29 cellular contexts compared by ENCODE assay signal in genomic region chr5:113177225-113177624, GRCh38.
"Had no signal": no experiment of that assay in that cellular context is flagged by ENCODE, and none has a peak within 500 bp of the region (broad histone marks: within the 10 kb centered on the region; RNA-seq: fewer than 3 reads in every experiment).

No MANE protein-coding gene starts in this region.

- H3K27ac ChIP-seq: ascending aorta, breast epithelium, epithelial cell of prostate, esophagus squamous epithelium, gastroesophageal sphincter had no signal

- ATAC-seq: activated naive CD4-positive, alpha-beta T cell treated with anti-CD3 and anti-CD28 coated beads, Interleukin-2, amount 50 U/mL, for 72 hours; activated T-cell treated with anti-CD3 and anti-CD28 coated beads, Interleukin-2, amount 50 U/mL, for 72 hours; effector memory CD8-positive, alpha-beta T cell; gastroesophageal sphincter; heart right ventricle; WTC11 had no signal

- H3K27me3 ChIP-seq: ascending aorta, breast epithelium, esophagus squamous epithelium, gastroesophageal sphincter, heart right ventricle had no signal

- H3K9me3 ChIP-seq: ascending aorta, breast epithelium, esophagus squamous epithelium, gastroesophageal sphincter, heart right ventricle had no signal

- H3K4me1 ChIP-seq: ascending aorta had no signal

- FAIRE-seq: endometrium, endothelial cell of umbilical vein had no signal

- DNase-seq: activated CD4-positive, alpha-beta memory T cell treated with anti-CD3 and anti-CD28 coated beads, Interleukin-2, amount 10 ng/mL, durations not matched to agents 7 days and 5 days; activated CD4-positive, alpha-beta T cell treated with anti-CD3 and anti-CD28 coated beads for 1 hour; activated CD4-positive, alpha-beta T cell treated with anti-CD3 and anti-CD28 coated beads for 4 hours; activated CD4-positive, alpha-beta T cell treated with anti-CD3 and anti-CD28 coated beads, Interleukin-2, amount 10 ng/mL, durations not matched to agents 7 days and 5 days; activated CD4-positive, alpha-beta T cell treated with anti-CD3 and anti-CD28 coated beads, Interleukin-2, amount 50 U/mL, for 4 hours; activated CD8-positive, alpha-beta memory T cell treated with anti-CD3 and anti-CD28 coated beads, Interleukin-2, amount 50 U/mL, for 48 hours; activated gamma-delta T cell; activated naive CD4-positive, alpha-beta T cell; activated naive CD4-positive, alpha-beta T cell treated with anti-CD3 and anti-CD28 coated beads, Interleukin-2, amount 10 ng/mL, durations not matched to agents 7 days and 5 days; activated naive CD8-positive, alpha-beta T cell treated with anti-CD3 and anti-CD28 coated beads, Interleukin-2, amount 10 ng/mL, durations not matched to agents 7 days and 5 days; activated T-cell treated with anti-CD3 and anti-CD28 coated beads for 4 hours; activated T-cell treated with anti-CD3 and anti-CD28 coated beads, Interleukin-2, amount 50 U/mL, for 24 hours; activated T-cell treated with anti-CD3 and anti-CD28 coated beads, Interleukin-2, amount 50 U/mL, for 72 hours; cortex of kidney; dermis blood vessel endothelial cell; effector CD4-positive, alpha-beta T cell; effector memory CD8-positive, alpha-beta T cell; esophagus squamous epithelium; foreskin melanocyte; heart right ventricle; T-helper 2 cell had no signal

- H3K4me3 ChIP-seq: ascending aorta, breast epithelium, esophagus squamous epithelium, gastroesophageal sphincter, heart right ventricle had no signal

- H3K36me3 ChIP-seq: ascending aorta, breast epithelium, esophagus squamous epithelium, gastroesophageal sphincter, heart right ventricle had no signal
